Comparison of ENCODE assay signal across 10 cellular contexts in genomic region chr1:16153110-16153998, GRCh38. TPM values are rescaled to one million over a fixed set of nuclear protein-coding genes. Genes with fewer than 3 reads are reported as not detected.
A peak's percentile ranks its signal among the peaks of the same experiment; 100 is the strongest.
DNase-seq lines count a peak whose midpoint lies in the region; ATAC-seq and TF ChIP-seq lines count a peak whose summit lies in the region.
"Had no signal": no experiment of that assay in that cellular context is flagged by ENCODE, and none has a peak within 500 bp of the region (broad histone marks: within the 10 kb centered on the region; RNA-seq: fewer than 3 reads in every experiment).

No MANE protein-coding gene starts in this region.

- H3K36me3 Mint-ChIP-seq in osteocyte (ENCODE audit: unreplicated experiment) (peaks cover 18% of the 10 kb centered on the region), glutamatergic neuron (ENCODE audit: unreplicated experiment) (no peaks in the 10 kb centered on the region)

- no peaks in the 10 kb centered on the region for H3K9me3 ChIP-seq in RWPE2 (ENCODE audit: severe bottlenecking)

- DNase-seq in AG10803 (ENCODE audit: low read depth) (no peak), RWPE2 (ENCODE audit: low spot score) (no peak), fibroblast of mammary gland (ENCODE audit: low read depth) (no peak), osteocyte (ENCODE audit: extremely low spot score, unreplicated experiment) (no peak), nucleus accumbens (lab: John Stamatoyannopoulos, UW) (no peak), NCI-H128 (lab: John Stamatoyannopoulos, UW; ENCODE audit: unreplicated experiment) (no peak), foreskin melanocyte (no peak), glutamatergic neuron (no peak)
- DNase-seq: activated naive CD4-positive, alpha-beta T cell treated with Interleukin-2 at 50 U/mL for 16 hours; NCI-H1436 had no signal

- no peak for ATAC-seq in RWPE2 (ENCODE audit: low read depth)

- peaks cover 43% of the 10 kb centered on the region for H3K4me1 ChIP-seq in RWPE2 (ENCODE audit: insufficient read depth, poor library complexity, severe bottlenecking)

- H3K27ac ChIP-seq in RWPE2 (ENCODE audit: poor library complexity, severe bottlenecking), result peak overlapping the region; percentile 99

- H3K9me3 Mint-ChIP-seq in osteocyte (ENCODE audit: unreplicated experiment), result no peaks in the 10 kb centered on the region
- peaks cover 3% of the 10 kb centered on the region for H3K9me3 Mint-ChIP-seq in glutamatergic neuron (ENCODE audit: unreplicated experiment)

- H3K27me3 ChIP-seq in RWPE2 (ENCODE audit: insufficient read depth, poor library complexity, severe bottlenecking), result no peaks in the 10 kb centered on the region

- H3K36me3 ChIP-seq in RWPE2 (ENCODE audit: low read depth), result peaks cover 68% of the 10 kb centered on the region

- H3K27ac Mint-ChIP-seq in osteocyte (ENCODE audit: unreplicated experiment), result peak overlapping the region; percentile 95
- no peak overlapping the region for H3K27ac Mint-ChIP-seq in glutamatergic neuron (ENCODE audit: unreplicated experiment)

- H3K4me1 Mint-ChIP-seq in osteocyte (ENCODE audit: unreplicated experiment), result peaks cover 59% of the 10 kb centered on the region
- peaks cover 4% of the 10 kb centered on the region for H3K4me1 Mint-ChIP-seq in glutamatergic neuron (ENCODE audit: low read depth, unreplicated experiment)

- no peaks in the 10 kb centered on the region for H3K27me3 Mint-ChIP-seq in osteocyte (ENCODE audit: unreplicated experiment)
- H3K27me3 Mint-ChIP-seq in glutamatergic neuron (ENCODE audit: unreplicated experiment), result peaks cover 11% of the 10 kb centered on the region

- H3K4me3 ChIP-seq in AG10803 (ENCODE audit: low read length), result peak overlapping the region; percentile 80
- H3K4me3 ChIP-seq in RWPE2 (ENCODE audit: severe bottlenecking), result peak overlapping the region; percentile 68
- H3K4me3 ChIP-seq in fibroblast of mammary gland (ENCODE audit: control insufficient read depth, low read depth, low read length), result peak overlapping the region; percentile 70

- no peak for TF ChIP-seq CTCF in AG10803 (conservative IDR thresholded peaks at IDR 0.05; ENCODE audit: low read length)
- TF ChIP-seq CTCF in RWPE2 (IDR thresholded peaks at IDR 0.05; ENCODE audit: poor library complexity, severe bottlenecking), result no peak
- no peak for TF ChIP-seq CTCF in fibroblast of mammary gland (conservative IDR thresholded peaks at IDR 0.05; ENCODE audit: control insufficient read depth, insufficient read depth, low read depth, low read length)
- TF ChIP-seq CTCF in osteocyte (IDR thresholded peaks at IDR 0.05), result no peak
- TF ChIP-seq CTCF in glutamatergic neuron (IDR thresholded peaks at IDR 0.05; ENCODE audit: partially characterized antibody, unreplicated experiment), result no peak

- H3K4me3 Mint-ChIP-seq in osteocyte (ENCODE audit: unreplicated experiment), result peak overlapping the region; percentile 93
- no peak overlapping the region for H3K4me3 Mint-ChIP-seq in glutamatergic neuron (ENCODE audit: unreplicated experiment)

RNA-seq across cellular contexts. Expression of gene EPHA2, which starts 2.5 kb away (rescaled TPM):
- total RNA-seq in osteocyte (152 and 155 TPM in 2 replicates), glutamatergic neuron (ENCODE audit: unreplicated experiment) (0.29 TPM)

RNA-seq across cellular contexts. Expression of gene ARHGEF19, which starts 59.1 kb away (rescaled TPM):
- 8.5 and 9.5 TPM in 2 replicates for total RNA-seq in osteocyte
- 3.4 TPM for total RNA-seq in glutamatergic neuron (ENCODE audit: unreplicated experiment)

Comparison
In these comparisons a context has a peak if more than half of its experiments do, and no peak if none do; other contexts are left out.
1. RNA of gene EPHA2, which starts 2.5 kb away (total RNA-seq): 152 to 155 TPM in osteocyte; 0.29 TPM in glutamatergic neuron (single experiment); every median in the first group is over 100 times any median in the second.
2. Peak in every context shown above with its lines, with median percentiles within 50 percentile points of each other: H3K4me3 ChIP-seq.